ENCODE assay signal across 24 cellular contexts in genomic region chr11:47545298-47545697, GRCh38. TPM values are rescaled to one million over a fixed set of nuclear protein-coding genes. Genes with fewer than 3 reads are reported as not detected.
A peak's percentile ranks its signal among the peaks of the same experiment; 100 is the strongest.
DNase-seq lines count a peak whose midpoint lies in the region; ATAC-seq, FAIRE-seq and TF ChIP-seq lines count a peak whose summit lies in the region.
"Had no signal": no experiment of that assay in that cellular context is flagged by ENCODE, and none has a peak within 500 bp of the region (broad histone marks: within the 10 kb centered on the region; RNA-seq: fewer than 3 reads in every experiment).

No MANE protein-coding gene starts in this region.

- H3K9ac ChIP-seq in K562 (ENCODE audit: insufficient read depth in 1 of 2, low read depth in 2 of 2, low read length in 2 of 2) (no peak overlapping the region), trophoblast cell (ENCODE audit: low read length) (no peak overlapping the region), GM23248 (no peak overlapping the region)
- H3K9ac ChIP-seq: BLaER1 had no signal

- H4K20me1 ChIP-seq in K562 (replicated peaks; ENCODE audit: control insufficient read depth, insufficient read depth, low read length) = peaks cover 30% of the 10 kb centered on the region; the same call in 1 of the 2 replicates
- peaks cover 57% of the 10 kb centered on the region for H4K20me1 ChIP-seq in GM23248 (ENCODE audit: insufficient read depth)

- no peaks in the 10 kb centered on the region for H3K9me2 ChIP-seq in GM23248 (ENCODE audit: insufficient read depth)

- H3K27ac Mint-ChIP-seq in stimulated activated naive CD8-positive, alpha-beta T cell treated with anti-CD3 and anti-CD28 coated beads, Interleukin-15, amount 100 ng/mL, for 72 hours = no peak overlapping the region
- H3K27ac Mint-ChIP-seq: B cell; CD8-positive, alpha-beta T cell had no signal

- H3F3A ChIP-seq in GM23248 (ENCODE audit: insufficient read depth) = peaks cover 17% of the 10 kb centered on the region

- H3K9me1 ChIP-seq in K562 (ENCODE audit: control insufficient read depth, insufficient read depth, low read length) = no peaks in the 10 kb centered on the region

- 93% methylated on average over 6 of the region's 6 CpGs for WGBS in K562 (ENCODE audit: insufficient coverage, low coverage, missing lambda C conversion rate)
- WGBS in trophoblast cell (ENCODE audit: extremely low coverage, insufficient coverage, insufficient read length) = no CpG with 5 or more reads among the region's 6 CpGs
- 95 to 100% methylated on average over 6 of the region's 6 CpGs for WGBS in GM23248 (ENCODE audit: low coverage in 1 of 2, low lambda C conversion rate in 2 of 2, missing lambda C conversion rate in 2 of 2), 2 experiments

- H3K4ac ChIP-seq in trophoblast cell (ENCODE audit: low read depth, low read length) = peak overlapping the region; percentile 89

- H4K12ac ChIP-seq in trophoblast cell (ENCODE audit: low read depth, low read length) = no peak overlapping the region

- H4K91ac ChIP-seq in trophoblast cell (ENCODE audit: low read depth, low read length) = no peak overlapping the region

- H3K4me3 ChIP-seq in K562 (no peak overlapping the region), trophoblast cell (ENCODE audit: low read depth, low read length) (no peak overlapping the region), GM23248 (no peak overlapping the region)
- H3K4me3 ChIP-seq: BLaER1 had no signal

- no peak for TF ChIP-seq CTCF in K562 (IDR thresholded peaks at IDR 0.05 in 2 of 3, conservative IDR thresholded peaks at IDR 0.05 in 1 of 3; ENCODE audit: insufficient read depth in 2 of 3, low read depth in 1 of 3, low read length in 3 of 3)

- H3K4me2 ChIP-seq in K562 (ENCODE audit: insufficient read depth, low read length) (no peak overlapping the region), trophoblast cell (ENCODE audit: low read length) (no peak overlapping the region), GM23248 (ENCODE audit: unreplicated experiment) (no peak overlapping the region)
- H3K4me2 ChIP-seq: BLaER1 had no signal

- no peaks in the 10 kb centered on the region for H3K27me3 Mint-ChIP-seq in stimulated activated naive CD8-positive, alpha-beta T cell treated with anti-CD3 and anti-CD28 coated beads, Interleukin-15, amount 100 ng/mL, for 72 hours
- H3K27me3 Mint-ChIP-seq: B cell; CD4-positive, CD25-positive, alpha-beta regulatory T cell had no signal

- TF ChIP-seq POLR2A in K562 (conservative IDR thresholded peaks at IDR 0.05) = no peak

- BruUV-seq in K562 (replicated peaks; lab: Mats Ljungman, UMichigan) = no TSS peak

- no peaks in the 10 kb centered on the region for H3K79me1 ChIP-seq in trophoblast cell (ENCODE audit: low read length)

- in situ Hi-C loops in K562 (cut with MboI) = no loop called here
- in situ Hi-C loops in GM23248 (cut with MboI) = no loop called here

- no peak overlapping the region for H3K18ac ChIP-seq in trophoblast cell (ENCODE audit: low read length)

- no peak overlapping the region for H3K27ac ChIP-seq in K562 (ENCODE audit: extremely low read depth, low read depth, low read length)
- H3K27ac ChIP-seq in trophoblast cell (ENCODE audit: low read depth, low read length) = no peak overlapping the region
- no peak overlapping the region for H3K27ac ChIP-seq in GM23248
- H3K27ac ChIP-seq: 22Rv1, BLaER1, C4-2B had no signal

- no peak overlapping the region for H2BK12ac ChIP-seq in trophoblast cell (ENCODE audit: low read length)

- H4K8ac ChIP-seq in trophoblast cell (ENCODE audit: low read depth, low read length) = no peak overlapping the region

- TF ChIP-seq RAD21 in K562 (CRISPR knock-in tag; conservative IDR thresholded peaks at IDR 0.05 in 1 of 2, IDR thresholded peaks at IDR 0.05 in 1 of 2) = no peak

- CTCF ChIA-PET in K562 (lab: Yijun Ruan, JAX; ENCODE audit: low intra/inter-chr PET ratio) = no interaction called here

- H3K36me3 ChIP-seq in K562 (ENCODE audit: control insufficient read depth, insufficient read depth, low read length) (peaks cover 24% of the 10 kb centered on the region), trophoblast cell (ENCODE audit: control insufficient read depth in 1 of 2, insufficient read depth in 2 of 2, low read length in 2 of 2) (peaks cover 0 to 3% of the 10 kb centered on the region in 2 experiments), GM23248 (ENCODE audit: low read depth) (no peaks in the 10 kb centered on the region)

- peak; percentile 31 for DNase-seq in activated effector memory CD4-positive, alpha-beta T cell treated with anti-CD3 and anti-CD28 coated beads, Interleukin-2, amount 50 U/mL, for 16 hours
- no peak for DNase-seq in activated effector memory CD4-positive, alpha-beta T cell treated with Interleukin-2 at 50 U/mL for 16 hours
- DNase-seq in K562 (ENCODE audit: extremely low read depth in 1 of 4, low spot score in 3 of 4) = no peak
- no peak for DNase-seq in trophoblast cell
- no peak for DNase-seq in stimulated activated naive CD8-positive, alpha-beta T cell treated with anti-CD3 and anti-CD28 coated beads, Interleukin-15, amount 100 ng/mL, for 72 hours
- no peak for DNase-seq in RCC 7860 (ENCODE audit: low spot score)
- no peak for DNase-seq in GM23248
- DNase-seq: Caco-2; CD4-positive, CD25-positive, alpha-beta regulatory T cell; CD8-positive, alpha-beta T cell; DMS153; DND-41; H7; HCEC 1CT had no signal

- H3K27me3 ChIP-seq in K562 (ENCODE audit: control insufficient read depth in 2 of 2, insufficient read depth in 2 of 2, low read length in 2 of 2) (no peaks in the 10 kb centered on the region), trophoblast cell (ENCODE audit: insufficient read depth, low read length) (no peaks in the 10 kb centered on the region), GM23248 (replicated peaks; ENCODE audit: insufficient read depth) (no peaks in the 10 kb centered on the region)
- H3K27me3 ChIP-seq: BLaER1 had no signal

- H2AFZ ChIP-seq in K562 (ENCODE audit: low read depth, low read length) (no peak overlapping the region), trophoblast cell (ENCODE audit: insufficient read depth, low read length, poor library complexity) (no peak overlapping the region), GM23248 (no peak overlapping the region)

- H3K14ac ChIP-seq in trophoblast cell (ENCODE audit: low read length) = no peak overlapping the region

- POLR2A ChIA-PET in K562 (lab: Yijun Ruan, JAX) = no interaction called here

- H3K4me1 ChIP-seq in K562 (replicated peaks in 1 of 2; ENCODE audit: control insufficient read depth in 2 of 2, insufficient read depth in 2 of 2, low read length in 2 of 2) = peaks cover 0 to 8% of the 10 kb centered on the region in 2 experiments; a peak in 3 of 5 replicates
- no peaks in the 10 kb centered on the region for H3K4me1 ChIP-seq in trophoblast cell (ENCODE audit: control insufficient read depth in 1 of 2, insufficient read depth in 2 of 2, low read length in 2 of 2)
- H3K4me1 ChIP-seq in GM23248 (ENCODE audit: insufficient read depth) = peaks cover 23% of the 10 kb centered on the region
- H3K4me1 ChIP-seq: Caco-2 had no signal

- intact Hi-C loops in K562 (cut with micrococcal nuclease) = no loop called here

- H3K9me3 ChIP-seq in K562 (replicated peaks; ENCODE audit: control insufficient read depth, insufficient read depth, low read depth, low read length) (no peaks in the 10 kb centered on the region), trophoblast cell (ENCODE audit: insufficient read depth, low read depth, low read length) (no peaks in the 10 kb centered on the region), GM23248 (ENCODE audit: low read depth) (no peaks in the 10 kb centered on the region)
- H3K9me3 ChIP-seq: BLaER1, Caco-2 had no signal

- no peak overlapping the region for H2AK5ac ChIP-seq in trophoblast cell (ENCODE audit: low read length)

- no peak overlapping the region for H3K23ac ChIP-seq in trophoblast cell (ENCODE audit: low read length)

- FAIRE-seq in K562 (lab: Jason Lieb, UNC) = no peak
- no peak for FAIRE-seq in RCC 7860 (lab: Jason Lieb, UNC)
- FAIRE-seq: A204.1, G401.6, GM12892, GM19239, H1 had no signal

- no peak for ATAC-seq in K562
- no peak for ATAC-seq in stimulated activated naive CD8-positive, alpha-beta T cell treated with anti-CD3 and anti-CD28 coated beads, Interleukin-15, amount 100 ng/mL, for 72 hours
- ATAC-seq: CD8-positive, alpha-beta T cell had no signal

- H3K4me3 Mint-ChIP-seq in stimulated activated naive CD8-positive, alpha-beta T cell treated with anti-CD3 and anti-CD28 coated beads, Interleukin-15, amount 100 ng/mL, for 72 hours = no peak overlapping the region
- H3K4me3 Mint-ChIP-seq: B cell; CD8-positive, alpha-beta T cell had no signal

- peaks cover 72% of the 10 kb centered on the region for H3K4me1 Mint-ChIP-seq in stimulated activated naive CD8-positive, alpha-beta T cell treated with anti-CD3 and anti-CD28 coated beads, Interleukin-15, amount 100 ng/mL, for 72 hours

- H2BK120ac ChIP-seq in trophoblast cell (ENCODE audit: insufficient read depth, low read length, poor library complexity) = no peak overlapping the region

- no peak overlapping the region for H2BK5ac ChIP-seq in trophoblast cell (ENCODE audit: low read depth, low read length, poor library complexity)

- no peaks in the 10 kb centered on the region for H3K9me3 Mint-ChIP-seq in stimulated activated naive CD8-positive, alpha-beta T cell treated with anti-CD3 and anti-CD28 coated beads, Interleukin-15, amount 100 ng/mL, for 72 hours
- H3K9me3 Mint-ChIP-seq: CD4-positive, CD25-positive, alpha-beta regulatory T cell; CD8-positive, alpha-beta T cell had no signal

- no peak for TF ChIP-seq EP300 in K562 (IDR thresholded peaks at IDR 0.05; ENCODE audit: low read length)

- H3K79me2 ChIP-seq in K562 (ENCODE audit: control insufficient read depth, insufficient read depth, low read length) (peaks cover 98% of the 10 kb centered on the region), trophoblast cell (ENCODE audit: control insufficient read depth, insufficient read depth, low read length, poor library complexity) (peaks cover 29% of the 10 kb centered on the region), GM23248 (ENCODE audit: insufficient read depth) (peaks cover 98% of the 10 kb centered on the region)

RNA-seq across cellular contexts. Expression of gene CELF1, which starts 7.6 kb away (rescaled TPM):
- total RNA-seq in K562 (2011; cell fraction: chromatin; rRNA removed; ENCODE audit: low replicate concordance) = 291 and 350 TPM in 2 replicates
- 140 and 172 TPM in 2 replicates for total RNA-seq in K562 (2011; cell fraction: nucleolus; rRNA removed)
- total RNA-seq in K562 (2011; cell fraction: nucleoplasm; rRNA removed) = 256 and 337 TPM in 2 replicates
- total RNA-seq in K562 (2014; rRNA removed) (59.2 and 63.9 TPM in 2 replicates), K562 (2014; rRNA removed; fragmentation: Illumina TruSeq; extraction: Trizol) (77.4 and 79.1 TPM in 2 replicates), K562 (2015; rRNA removed; fragmentation: Illumina TruSeq; extraction: Trizol) (65.1 and 71.4 TPM in 2 replicates), K562 (2021) (102 and 111 TPM in 2 replicates)
- polyA plus RNA-seq in K562 (2011; rRNA removed) (124 and 142 TPM in 2 replicates), K562 (2014; fragmentation: Illumina TruSeq; extraction: Trizol) (75.0 and 81.6 TPM in 2 replicates), K562 (2014; fragmentation: Nextera tagmentation; extraction: Ambion mirVana) (10 to 100 TPM; 11.3 to 21.6 TPM), K562 (2014; rRNA removed) (82.8 and 88.9 TPM in 2 replicates), GM23248 (2016; fragmentation: Nextera tagmentation; extraction: Ambion mirVana) (51.7 and 52.0 TPM in 2 replicates)
- polyA plus RNA-seq in K562 (2011; cell fraction: cytosol; rRNA removed) = 75.5 and 93.9 TPM in 2 replicates
- polyA plus RNA-seq in K562 (2011; cell fraction: nucleus; rRNA removed) = 276 and 281 TPM in 2 replicates
- 28.5 and 38.8 TPM in 2 replicates for polyA plus RNA-seq in K562 (2012)
- 138 and 183 TPM in 2 replicates for polyA minus RNA-seq in K562 (2011; rRNA and poly(A)+ RNA removed)
- 71.5 and 87.3 TPM in 2 replicates for polyA minus RNA-seq in K562 (2011; cell fraction: cytosol; rRNA and poly(A)+ RNA removed)
- polyA minus RNA-seq in K562 (2011; cell fraction: nucleus; rRNA and poly(A)+ RNA removed) = 67.6 and 122 TPM in 2 replicates
- 61.5 and 66.2 TPM in 2 replicates for polyA plus RNA-seq in trophoblast cell (2013)
- total RNA-seq in GM23248 (2014; rRNA removed; shearing (Covaris generic)) = 70.9 and 71.6 TPM in 2 replicates

RNA-seq across cellular contexts. Expression of gene PTPMT1, which starts 20.1 kb away (rescaled TPM):
- 24.4 and 29.4 TPM in 2 replicates for total RNA-seq in K562 (2011; cell fraction: chromatin; rRNA removed; ENCODE audit: low replicate concordance)
- 46.2 and 48.8 TPM in 2 replicates for total RNA-seq in K562 (2011; cell fraction: nucleolus; rRNA removed)
- 40.4 and 62.1 TPM in 2 replicates for total RNA-seq in K562 (2011; cell fraction: nucleoplasm; rRNA removed)
- 140 and 146 TPM in 2 replicates for total RNA-seq in K562 (2014; rRNA removed)
- 59.3 and 60.4 TPM in 2 replicates for total RNA-seq in K562 (2014; rRNA removed; fragmentation: Illumina TruSeq; extraction: Trizol)
- total RNA-seq in K562 (2015; rRNA removed; fragmentation: Illumina TruSeq; extraction: Trizol) = 61.2 and 65.3 TPM in 2 replicates
- 67.2 and 83.6 TPM in 2 replicates for total RNA-seq in K562 (2021)
- polyA plus RNA-seq in K562 (2011; rRNA removed) = 69.8 and 80.0 TPM in 2 replicates
- polyA plus RNA-seq in K562 (2011; cell fraction: cytosol; rRNA removed) = 103 and 173 TPM in 2 replicates
- polyA plus RNA-seq in K562 (2011; cell fraction: nucleus; rRNA removed) = 29.7 and 32.6 TPM in 2 replicates
- polyA plus RNA-seq in K562 (2012) = 73.7 and 80.8 TPM in 2 replicates
- 66.6 and 73.1 TPM in 2 replicates for polyA plus RNA-seq in K562 (2014; fragmentation: Illumina TruSeq; extraction: Trizol)
- polyA plus RNA-seq in K562 (2014; fragmentation: Nextera tagmentation; extraction: Ambion mirVana) = 10 to 100 TPM; 10.4 to 16.5 TPM
- 109 and 144 TPM in 2 replicates for polyA plus RNA-seq in K562 (2014; rRNA removed)
- polyA minus RNA-seq in K562 (2011; rRNA and poly(A)+ RNA removed) = 31.1 and 36.7 TPM in 2 replicates
- 23.8 and 30.2 TPM in 2 replicates for polyA minus RNA-seq in K562 (2011; cell fraction: cytosol; rRNA and poly(A)+ RNA removed)
- 18.9 and 21.1 TPM in 2 replicates for polyA minus RNA-seq in K562 (2011; cell fraction: nucleus; rRNA and poly(A)+ RNA removed)
- 53.6 and 57.5 TPM in 2 replicates for polyA plus RNA-seq in trophoblast cell (2013)
- 68.7 and 90.2 TPM in 2 replicates for total RNA-seq in GM23248 (2014; rRNA removed; shearing (Covaris generic))
- 78.4 and 82.2 TPM in 2 replicates for polyA plus RNA-seq in GM23248 (2016; fragmentation: Nextera tagmentation; extraction: Ambion mirVana)

RNA-seq across cellular contexts. Expression of gene KBTBD4, which starts 33.5 kb away (rescaled TPM):
- 9.0 and 15.8 TPM in 2 replicates for total RNA-seq in K562 (2011; cell fraction: chromatin; rRNA removed; ENCODE audit: low replicate concordance)
- 11.7 and 13.2 TPM in 2 replicates for total RNA-seq in K562 (2011; cell fraction: nucleolus; rRNA removed)
- 11.6 and 13.4 TPM in 2 replicates for total RNA-seq in K562 (2011; cell fraction: nucleoplasm; rRNA removed)
- total RNA-seq in K562 (2014; rRNA removed) = 9.1 and 11.2 TPM in 2 replicates
- 13.6 TPM in 2 replicates for total RNA-seq in K562 (2014; rRNA removed; fragmentation: Illumina TruSeq; extraction: Trizol)
- 13.3 and 13.6 TPM in 2 replicates for total RNA-seq in K562 (2015; rRNA removed; fragmentation: Illumina TruSeq; extraction: Trizol)
- total RNA-seq in K562 (2021) = 11.0 and 12.9 TPM in 2 replicates
- polyA plus RNA-seq in K562 (2011; rRNA removed) = 16.9 and 18.2 TPM in 2 replicates
- polyA plus RNA-seq in K562 (2011; cell fraction: cytosol; rRNA removed) = 16.9 and 19.8 TPM in 2 replicates
- polyA plus RNA-seq in K562 (2011; cell fraction: nucleus; rRNA removed) = 6.6 and 9.4 TPM in 2 replicates
- polyA plus RNA-seq in K562 (2012) = 9.4 and 13.6 TPM in 2 replicates
- polyA plus RNA-seq in K562 (2014; fragmentation: Illumina TruSeq; extraction: Trizol) = 13.0 and 13.1 TPM in 2 replicates
- 10 to 100 TPM; 30.1 to 33.9 TPM for polyA plus RNA-seq in K562 (2014; fragmentation: Nextera tagmentation; extraction: Ambion mirVana)
- polyA plus RNA-seq in K562 (2014; rRNA removed) = 7.0 and 10.1 TPM in 2 replicates
- polyA minus RNA-seq in K562 (2011; rRNA and poly(A)+ RNA removed) = 21.9 and 23.1 TPM in 2 replicates
- 8.3 and 9.2 TPM in 2 replicates for polyA minus RNA-seq in K562 (2011; cell fraction: cytosol; rRNA and poly(A)+ RNA removed)
- 5.4 and 10.0 TPM in 2 replicates for polyA minus RNA-seq in K562 (2011; cell fraction: nucleus; rRNA and poly(A)+ RNA removed)
- 6.7 TPM in 2 replicates for polyA plus RNA-seq in trophoblast cell (2013)
- 26.6 and 35.5 TPM in 2 replicates for total RNA-seq in GM23248 (2014; rRNA removed; shearing (Covaris generic))
- polyA plus RNA-seq in GM23248 (2016; fragmentation: Nextera tagmentation; extraction: Ambion mirVana) = 16.8 and 18.4 TPM in 2 replicates

RNA-seq across cellular contexts. Expression of gene NDUFS3, which starts 33.6 kb away (rescaled TPM):
- 228 and 279 TPM in 2 replicates for total RNA-seq in K562 (2011; cell fraction: chromatin; rRNA removed; ENCODE audit: low replicate concordance)
- total RNA-seq in K562 (2011; cell fraction: nucleolus; rRNA removed) = 212 and 223 TPM in 2 replicates
- 239 and 241 TPM in 2 replicates for total RNA-seq in K562 (2011; cell fraction: nucleoplasm; rRNA removed)
- total RNA-seq in K562 (2014; rRNA removed) (203 and 207 TPM in 2 replicates), K562 (2014; rRNA removed; fragmentation: Illumina TruSeq; extraction: Trizol) (191 and 192 TPM in 2 replicates), K562 (2015; rRNA removed; fragmentation: Illumina TruSeq; extraction: Trizol) (190 and 191 TPM in 2 replicates), K562 (2021) (229 and 238 TPM in 2 replicates)
- polyA plus RNA-seq in K562 (2011; rRNA removed) (302 and 343 TPM in 2 replicates), K562 (2014; fragmentation: Illumina TruSeq; extraction: Trizol) (194 and 197 TPM in 2 replicates), K562 (2014; fragmentation: Nextera tagmentation; extraction: Ambion mirVana) (10 to 100 TPM; 38.7 to 82.3 TPM), K562 (2014; rRNA removed) (341 and 353 TPM in 2 replicates), GM23248 (2016; fragmentation: Nextera tagmentation; extraction: Ambion mirVana) (74.4 and 84.6 TPM in 2 replicates)
- 353 and 764 TPM in 2 replicates for polyA plus RNA-seq in K562 (2011; cell fraction: cytosol; rRNA removed)
- 319 and 323 TPM in 2 replicates for polyA plus RNA-seq in K562 (2011; cell fraction: nucleus; rRNA removed)
- polyA plus RNA-seq in K562 (2012) = 137 and 179 TPM in 2 replicates
- 180 and 229 TPM in 2 replicates for polyA minus RNA-seq in K562 (2011; rRNA and poly(A)+ RNA removed)
- polyA minus RNA-seq in K562 (2011; cell fraction: cytosol; rRNA and poly(A)+ RNA removed) = 60.6 and 66.6 TPM in 2 replicates
- 57.1 and 90.0 TPM in 2 replicates for polyA minus RNA-seq in K562 (2011; cell fraction: nucleus; rRNA and poly(A)+ RNA removed)
- 82.0 and 83.5 TPM in 2 replicates for polyA plus RNA-seq in trophoblast cell (2013)
- total RNA-seq in GM23248 (2014; rRNA removed; shearing (Covaris generic)) = 52.5 and 80.8 TPM in 2 replicates

RNA-seq across cellular contexts. Expression of gene FAM180B, which starts 41.2 kb away (rescaled TPM):
- total RNA-seq in K562 (2011; cell fraction: chromatin; rRNA removed; ENCODE audit: low replicate concordance) = 0.49 and 0.51 TPM in 2 replicates
- total RNA-seq in K562 (2011; cell fraction: nucleolus; rRNA removed) = 0.26 and 0.50 TPM in 2 replicates
- total RNA-seq in K562 (2011; cell fraction: nucleoplasm; rRNA removed) = 0.61 TPM in 1 of 2 replicates, not detected in the other
- 0.14 TPM in 1 of 2 replicates, not detected in the other for total RNA-seq in K562 (2014; rRNA removed)
- not detected in 2 replicates for total RNA-seq in K562 (2014; rRNA removed; fragmentation: Illumina TruSeq; extraction: Trizol)
- not detected in 2 replicates for total RNA-seq in K562 (2015; rRNA removed; fragmentation: Illumina TruSeq; extraction: Trizol)
- total RNA-seq in K562 (2021) = not detected in 2 replicates
- not detected in 2 replicates for polyA plus RNA-seq in K562 (2011; rRNA removed)
- polyA plus RNA-seq in K562 (2011; cell fraction: cytosol; rRNA removed) = not detected in 2 replicates
- 0.51 TPM in 1 of 2 replicates, not detected in the other for polyA plus RNA-seq in K562 (2011; cell fraction: nucleus; rRNA removed)
- polyA plus RNA-seq in K562 (2012) = not detected in 2 replicates
- not detected in 2 replicates for polyA plus RNA-seq in K562 (2014; fragmentation: Illumina TruSeq; extraction: Trizol)
- not detected for polyA plus RNA-seq in K562 (2014; fragmentation: Nextera tagmentation; extraction: Ambion mirVana)
- 0.05 TPM in 1 of 2 replicates, not detected in the other for polyA plus RNA-seq in K562 (2014; rRNA removed)
- 0.14 TPM in 1 of 2 replicates, not detected in the other for polyA minus RNA-seq in K562 (2011; rRNA and poly(A)+ RNA removed)
- polyA minus RNA-seq in K562 (2011; cell fraction: cytosol; rRNA and poly(A)+ RNA removed) = not detected in 2 replicates
- polyA minus RNA-seq in K562 (2011; cell fraction: nucleus; rRNA and poly(A)+ RNA removed) = 0.13 and 0.44 TPM in 2 replicates
- 0.04 TPM in 1 of 2 replicates, not detected in the other for polyA plus RNA-seq in trophoblast cell (2013)
- total RNA-seq in GM23248 (2014; rRNA removed; shearing (Covaris generic)) = not detected in 2 replicates
- polyA plus RNA-seq in GM23248 (2016; fragmentation: Nextera tagmentation; extraction: Ambion mirVana) = not detected in 2 replicates
- total RNA-seq: Caco-2, H1, H7 had no signal
- polyA plus RNA-seq: AG04450; CD4-positive, CD25-positive, alpha-beta regulatory T cell had no signal
